Comparison of ENCODE assay signal across 1 cellular context in genomic region chr1:32208463-32208862, GRCh38.
TF ChIP-seq lines count a peak whose summit lies in the region.

No MANE protein-coding gene starts in this region.

TF ChIP-seq in HCT116, 20 proteins besides CTCF, POLR2A, EP300 and RAD21 (continued from another document):
- TF ChIP-seq FOSL1 (IDR thresholded peaks at IDR 0.05; ENCODE audit: low read depth) (no peak), SP1 (IDR thresholded peaks at IDR 0.05; ENCODE audit: low read depth) (no peak), CEBPB (IDR thresholded peaks at IDR 0.05; ENCODE audit: low read depth) (no peak), SIN3A (IDR thresholded peaks at IDR 0.05; ENCODE audit: low read depth) (no peak), EZH2 (IDR thresholded peaks at IDR 0.05) (no peak), REST (IDR thresholded peaks at IDR 0.05; ENCODE audit: low read depth) (no peak)
TF ChIP-seq in HCT116: peak in this region for 0.
